24 cellular contexts compared by ENCODE assay signal in genomic region chr4:35982318-35982717, GRCh38.
"Had no signal": no experiment of that assay in that cellular context is flagged by ENCODE, and none has a peak within 500 bp of the region (broad histone marks: within the 10 kb centered on the region; RNA-seq: fewer than 3 reads in every experiment).

No MANE protein-coding gene starts in this region.

- H3K4me3 ChIP-seq: left lung, lower lobe of right lung, pancreas, prostate gland, skin epidermis, suprapubic skin, thoracic aorta, tibial artery, uterus had no signal

- H3K27ac ChIP-seq: left lung, lower lobe of right lung, pancreas, prostate gland, skin epidermis, suprapubic skin, thoracic aorta, tibial artery, uterus had no signal

- H3K36me3 ChIP-seq: left lung, lower lobe of right lung, pancreas, prostate gland, suprapubic skin, thoracic aorta, tibial artery, uterus had no signal

- ATAC-seq: left colon; left lung; lower lobe of right lung; naive thymus-derived CD8-positive, alpha-beta T cell; pancreas; right cardiac atrium; sciatic nerve had no signal

- DNase-seq: immature natural killer cell; kidney; left colon; left lung; lower lobe of right lung; mammary epithelial cell; mesenchymal stem cell; naive thymus-derived CD8-positive, alpha-beta T cell; nucleus accumbens; pancreas; retina; right cardiac atrium; stimulated activated CD4-positive, alpha-beta T cell treated with anti-CD3 and anti-CD28 coated beads, Interleukin-12 subunit alpha, Interleukin-12 subunit beta, amount 100 ng/mL, for 4 hours; stimulated activated CD4-positive, alpha-beta T cell treated with anti-CD3 and anti-CD28 coated beads, Interleukin-15, amount 100 ng/mL, for 24 hours; stimulated activated CD4-positive, alpha-beta T cell treated with anti-CD3 and anti-CD28 coated beads, Interleukin-2, amount 100 ng/mL, for 24 hours; stimulated activated CD4-positive, alpha-beta T cell treated with anti-CD3 and anti-CD28 coated beads, Interleukin-4, amount 100 ng/mL, for 1 hour; stimulated activated naive CD4-positive, alpha-beta T cell; tibial artery; uterus had no signal

- H3K4me1 ChIP-seq: left lung, lower lobe of right lung, pancreas, prostate gland, suprapubic skin, tibial artery, uterus had no signal

- H3K27me3 ChIP-seq: left lung, pancreas, suprapubic skin, tibial artery, uterus had no signal

- H3K9me3 ChIP-seq: left lung, lower lobe of right lung, pancreas, prostate gland, suprapubic skin, thoracic aorta, tibial artery, uterus had no signal
